2 cellular contexts compared by ENCODE assay signal in the genomic region with DNA sequence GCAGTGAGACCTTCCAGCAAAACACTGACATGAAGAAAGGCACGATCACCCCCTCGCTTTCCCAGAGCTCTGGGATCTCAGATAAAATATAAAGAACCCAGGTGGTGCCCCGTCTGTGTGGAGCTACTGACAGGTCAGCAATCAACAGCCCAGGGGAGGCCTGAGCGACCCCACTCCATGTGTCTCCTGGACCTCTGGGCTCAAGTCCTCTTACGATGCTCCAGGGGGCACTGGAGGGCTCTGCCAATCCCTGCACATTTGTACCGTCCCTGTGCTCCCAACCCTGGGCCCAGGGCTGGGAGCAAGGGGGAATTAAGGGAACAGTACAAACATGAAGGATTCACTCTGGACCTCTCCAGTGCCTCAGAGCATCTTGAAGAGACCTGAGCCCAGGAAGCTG.
TF ChIP-seq lines count a peak whose summit lies in the region.

No MANE protein-coding gene starts in this region.

TF ChIP-seq in GM23338, 12 proteins besides CTCF, POLR2A, EP300 and RAD21 (continues in another document):
- TF ChIP-seq, protein P1, sequence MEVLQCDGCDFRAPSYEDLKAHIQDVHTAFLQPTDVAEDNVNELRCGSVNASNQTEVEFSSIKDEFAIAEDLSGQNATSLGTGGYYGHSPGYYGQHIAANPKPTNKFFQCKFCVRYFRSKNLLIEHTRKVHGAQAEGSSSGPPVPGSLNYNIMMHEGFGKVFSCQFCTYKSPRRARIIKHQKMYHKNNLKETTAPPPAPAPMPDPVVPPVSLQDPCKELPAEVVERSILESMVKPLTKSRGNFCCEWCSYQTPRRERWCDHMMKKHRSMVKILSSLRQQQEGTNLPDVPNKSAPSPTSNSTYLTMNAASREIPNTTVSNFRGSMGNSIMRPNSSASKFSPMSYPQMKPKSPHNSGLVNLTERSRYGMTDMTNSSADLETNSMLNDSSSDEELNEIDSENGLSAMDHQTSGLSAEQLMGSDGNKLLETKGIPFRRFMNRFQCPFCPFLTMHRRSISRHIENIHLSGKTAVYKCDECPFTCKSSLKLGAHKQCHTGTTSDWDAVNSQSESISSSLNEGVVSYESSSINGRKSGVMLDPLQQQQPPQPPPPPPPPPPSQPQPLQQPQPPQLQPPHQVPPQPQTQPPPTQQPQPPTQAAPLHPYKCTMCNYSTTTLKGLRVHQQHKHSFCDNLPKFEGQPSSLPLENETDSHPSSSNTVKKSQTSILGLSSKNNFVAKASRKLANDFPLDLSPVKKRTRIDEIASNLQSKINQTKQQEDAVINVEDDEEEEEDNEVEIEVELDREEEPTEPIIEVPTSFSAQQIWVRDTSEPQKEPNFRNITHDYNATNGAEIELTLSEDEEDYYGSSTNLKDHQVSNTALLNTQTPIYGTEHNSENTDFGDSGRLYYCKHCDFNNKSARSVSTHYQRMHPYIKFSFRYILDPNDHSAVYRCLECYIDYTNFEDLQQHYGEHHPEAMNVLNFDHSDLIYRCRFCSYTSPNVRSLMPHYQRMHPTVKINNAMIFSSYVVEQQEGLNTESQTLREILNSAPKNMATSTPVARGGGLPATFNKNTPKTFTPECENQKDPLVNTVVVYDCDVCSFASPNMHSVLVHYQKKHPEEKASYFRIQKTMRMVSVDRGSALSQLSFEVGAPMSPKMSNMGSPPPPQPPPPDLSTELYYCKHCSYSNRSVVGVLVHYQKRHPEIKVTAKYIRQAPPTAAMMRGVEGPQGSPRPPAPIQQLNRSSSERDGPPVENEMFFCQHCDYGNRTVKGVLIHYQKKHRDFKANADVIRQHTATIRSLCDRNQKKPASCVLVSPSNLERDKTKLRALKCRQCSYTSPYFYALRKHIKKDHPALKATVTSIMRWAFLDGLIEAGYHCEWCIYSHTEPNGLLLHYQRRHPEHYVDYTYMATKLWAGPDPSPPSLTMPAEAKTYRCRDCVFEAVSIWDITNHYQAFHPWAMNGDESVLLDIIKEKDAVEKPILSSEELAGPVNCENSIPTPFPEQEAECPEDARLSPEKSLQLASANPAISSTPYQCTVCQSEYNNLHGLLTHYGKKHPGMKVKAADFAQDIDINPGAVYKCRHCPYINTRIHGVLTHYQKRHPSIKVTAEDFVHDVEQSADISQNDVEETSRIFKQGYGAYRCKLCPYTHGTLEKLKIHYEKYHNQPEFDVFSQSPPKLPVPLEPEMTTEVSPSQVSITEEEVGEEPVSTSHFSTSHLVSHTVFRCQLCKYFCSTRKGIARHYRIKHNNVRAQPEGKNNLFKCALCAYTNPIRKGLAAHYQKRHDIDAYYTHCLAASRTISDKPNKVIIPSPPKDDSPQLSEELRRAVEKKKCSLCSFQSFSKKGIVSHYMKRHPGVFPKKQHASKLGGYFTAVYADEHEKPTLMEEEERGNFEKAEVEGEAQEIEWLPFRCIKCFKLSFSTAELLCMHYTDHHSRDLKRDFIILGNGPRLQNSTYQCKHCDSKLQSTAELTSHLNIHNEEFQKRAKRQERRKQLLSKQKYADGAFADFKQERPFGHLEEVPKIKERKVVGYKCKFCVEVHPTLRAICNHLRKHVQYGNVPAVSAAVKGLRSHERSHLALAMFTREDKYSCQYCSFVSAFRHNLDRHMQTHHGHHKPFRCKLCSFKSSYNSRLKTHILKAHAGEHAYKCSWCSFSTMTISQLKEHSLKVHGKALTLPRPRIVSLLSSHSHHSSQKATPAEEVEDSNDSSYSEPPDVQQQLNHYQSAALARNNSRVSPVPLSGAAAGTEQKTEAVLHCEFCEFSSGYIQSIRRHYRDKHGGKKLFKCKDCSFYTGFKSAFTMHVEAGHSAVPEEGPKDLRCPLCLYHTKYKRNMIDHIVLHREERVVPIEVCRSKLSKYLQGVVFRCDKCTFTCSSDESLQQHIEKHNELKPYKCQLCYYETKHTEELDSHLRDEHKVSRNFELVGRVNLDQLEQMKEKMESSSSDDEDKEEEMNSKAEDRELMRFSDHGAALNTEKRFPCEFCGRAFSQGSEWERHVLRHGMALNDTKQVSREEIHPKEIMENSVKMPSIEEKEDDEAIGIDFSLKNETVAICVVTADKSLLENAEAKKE (CRISPR knock-in tag; IDR thresholded peaks at IDR 0.05), result no peak
- no peak for TF ChIP-seq EZH2 (IDR thresholded peaks at IDR 0.05; ENCODE audit: low read depth, unreplicated experiment)
- no peak for TF ChIP-seq CREB1 (CRISPR knock-in tag; IDR thresholded peaks at IDR 0.05; ENCODE audit: low read depth)
- no peak for TF ChIP-seq JUNB (IDR thresholded peaks at IDR 0.05; ENCODE audit: unreplicated experiment)
- TF ChIP-seq ZNF331 (CRISPR knock-in tag; IDR thresholded peaks at IDR 0.05; ENCODE audit: low read depth), result no peak
- TF ChIP-seq, protein P2, sequence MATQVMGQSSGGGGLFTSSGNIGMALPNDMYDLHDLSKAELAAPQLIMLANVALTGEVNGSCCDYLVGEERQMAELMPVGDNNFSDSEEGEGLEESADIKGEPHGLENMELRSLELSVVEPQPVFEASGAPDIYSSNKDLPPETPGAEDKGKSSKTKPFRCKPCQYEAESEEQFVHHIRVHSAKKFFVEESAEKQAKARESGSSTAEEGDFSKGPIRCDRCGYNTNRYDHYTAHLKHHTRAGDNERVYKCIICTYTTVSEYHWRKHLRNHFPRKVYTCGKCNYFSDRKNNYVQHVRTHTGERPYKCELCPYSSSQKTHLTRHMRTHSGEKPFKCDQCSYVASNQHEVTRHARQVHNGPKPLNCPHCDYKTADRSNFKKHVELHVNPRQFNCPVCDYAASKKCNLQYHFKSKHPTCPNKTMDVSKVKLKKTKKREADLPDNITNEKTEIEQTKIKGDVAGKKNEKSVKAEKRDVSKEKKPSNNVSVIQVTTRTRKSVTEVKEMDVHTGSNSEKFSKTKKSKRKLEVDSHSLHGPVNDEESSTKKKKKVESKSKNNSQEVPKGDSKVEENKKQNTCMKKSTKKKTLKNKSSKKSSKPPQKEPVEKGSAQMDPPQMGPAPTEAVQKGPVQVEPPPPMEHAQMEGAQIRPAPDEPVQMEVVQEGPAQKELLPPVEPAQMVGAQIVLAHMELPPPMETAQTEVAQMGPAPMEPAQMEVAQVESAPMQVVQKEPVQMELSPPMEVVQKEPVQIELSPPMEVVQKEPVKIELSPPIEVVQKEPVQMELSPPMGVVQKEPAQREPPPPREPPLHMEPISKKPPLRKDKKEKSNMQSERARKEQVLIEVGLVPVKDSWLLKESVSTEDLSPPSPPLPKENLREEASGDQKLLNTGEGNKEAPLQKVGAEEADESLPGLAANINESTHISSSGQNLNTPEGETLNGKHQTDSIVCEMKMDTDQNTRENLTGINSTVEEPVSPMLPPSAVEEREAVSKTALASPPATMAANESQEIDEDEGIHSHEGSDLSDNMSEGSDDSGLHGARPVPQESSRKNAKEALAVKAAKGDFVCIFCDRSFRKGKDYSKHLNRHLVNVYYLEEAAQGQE (IDR thresholded peaks at IDR 0.05; ENCODE audit: unreplicated experiment), result no peak
- no peak for TF ChIP-seq POLR2AphosphoS5 (IDR thresholded peaks at IDR 0.05; ENCODE audit: low read depth)
- TF ChIP-seq, protein P3, sequence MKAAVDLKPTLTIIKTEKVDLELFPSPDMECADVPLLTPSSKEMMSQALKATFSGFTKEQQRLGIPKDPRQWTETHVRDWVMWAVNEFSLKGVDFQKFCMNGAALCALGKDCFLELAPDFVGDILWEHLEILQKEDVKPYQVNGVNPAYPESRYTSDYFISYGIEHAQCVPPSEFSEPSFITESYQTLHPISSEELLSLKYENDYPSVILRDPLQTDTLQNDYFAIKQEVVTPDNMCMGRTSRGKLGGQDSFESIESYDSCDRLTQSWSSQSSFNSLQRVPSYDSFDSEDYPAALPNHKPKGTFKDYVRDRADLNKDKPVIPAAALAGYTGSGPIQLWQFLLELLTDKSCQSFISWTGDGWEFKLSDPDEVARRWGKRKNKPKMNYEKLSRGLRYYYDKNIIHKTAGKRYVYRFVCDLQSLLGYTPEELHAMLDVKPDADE (IDR thresholded peaks at IDR 0.05), result no peak
- no peak for TF ChIP-seq NANOG (IDR thresholded peaks at IDR 0.05; ENCODE audit: borderline replicate concordance)
- TF ChIP-seq ZNF114 (CRISPR knock-in tag; IDR thresholded peaks at IDR 0.05), result no peak

TF ChIP-seq in SK-N-SH treated with all-trans-retinoic acid at 6 μM for 48 hours, 23 proteins besides CTCF, POLR2A, EP300 and RAD21 (continued from another document):
- TF ChIP-seq, protein P4, sequence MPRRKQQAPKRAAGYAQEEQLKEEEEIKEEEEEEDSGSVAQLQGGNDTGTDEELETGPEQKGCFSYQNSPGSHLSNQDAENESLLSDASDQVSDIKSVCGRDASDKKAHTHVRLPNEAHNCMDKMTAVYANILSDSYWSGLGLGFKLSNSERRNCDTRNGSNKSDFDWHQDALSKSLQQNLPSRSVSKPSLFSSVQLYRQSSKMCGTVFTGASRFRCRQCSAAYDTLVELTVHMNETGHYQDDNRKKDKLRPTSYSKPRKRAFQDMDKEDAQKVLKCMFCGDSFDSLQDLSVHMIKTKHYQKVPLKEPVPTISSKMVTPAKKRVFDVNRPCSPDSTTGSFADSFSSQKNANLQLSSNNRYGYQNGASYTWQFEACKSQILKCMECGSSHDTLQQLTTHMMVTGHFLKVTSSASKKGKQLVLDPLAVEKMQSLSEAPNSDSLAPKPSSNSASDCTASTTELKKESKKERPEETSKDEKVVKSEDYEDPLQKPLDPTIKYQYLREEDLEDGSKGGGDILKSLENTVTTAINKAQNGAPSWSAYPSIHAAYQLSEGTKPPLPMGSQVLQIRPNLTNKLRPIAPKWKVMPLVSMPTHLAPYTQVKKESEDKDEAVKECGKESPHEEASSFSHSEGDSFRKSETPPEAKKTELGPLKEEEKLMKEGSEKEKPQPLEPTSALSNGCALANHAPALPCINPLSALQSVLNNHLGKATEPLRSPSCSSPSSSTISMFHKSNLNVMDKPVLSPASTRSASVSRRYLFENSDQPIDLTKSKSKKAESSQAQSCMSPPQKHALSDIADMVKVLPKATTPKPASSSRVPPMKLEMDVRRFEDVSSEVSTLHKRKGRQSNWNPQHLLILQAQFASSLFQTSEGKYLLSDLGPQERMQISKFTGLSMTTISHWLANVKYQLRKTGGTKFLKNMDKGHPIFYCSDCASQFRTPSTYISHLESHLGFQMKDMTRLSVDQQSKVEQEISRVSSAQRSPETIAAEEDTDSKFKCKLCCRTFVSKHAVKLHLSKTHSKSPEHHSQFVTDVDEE (CRISPR knock-in tag; IDR thresholded peaks at IDR 0.05), result no peak
- TF ChIP-seq ARNTL (CRISPR knock-in tag; IDR thresholded peaks at IDR 0.05; ENCODE audit: borderline replicate concordance, low read depth) (no peak), ZFP30 (CRISPR knock-in tag; IDR thresholded peaks at IDR 0.05) (no peak), ZNF565 (CRISPR knock-in tag; conservative IDR thresholded peaks at IDR 0.05; ENCODE audit: low read depth) (no peak), ZC3H10 (CRISPR knock-in tag; IDR thresholded peaks at IDR 0.05) (no peak), BACH2 (CRISPR knock-in tag; IDR thresholded peaks at IDR 0.05; ENCODE audit: borderline replicate concordance) (no peak)
